25 cellular contexts compared by ENCODE assay signal in the genomic region with DNA sequence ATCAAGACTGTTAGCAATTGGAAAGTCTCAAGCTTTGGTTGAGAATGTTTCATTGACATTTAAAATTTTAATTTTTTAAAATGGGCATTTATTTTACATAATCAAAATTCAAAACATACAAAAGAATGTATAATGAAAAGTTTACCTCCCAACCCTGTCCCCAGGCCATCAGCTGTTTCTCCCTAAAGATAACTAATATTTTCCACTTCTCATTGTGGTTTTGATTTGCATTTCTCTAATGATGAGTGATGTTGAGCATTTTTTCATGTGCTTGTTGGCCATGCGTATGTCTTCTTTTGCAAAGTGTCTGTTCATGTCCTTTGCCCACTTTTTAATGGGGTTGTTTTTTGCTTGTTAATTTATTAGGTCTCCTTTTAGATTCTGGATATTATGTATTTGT.
"Had no signal": no experiment of that assay in that cellular context is flagged by ENCODE, and none has a peak within 500 bp of the region (broad histone marks: within the 10 kb centered on the region; RNA-seq: fewer than 3 reads in every experiment).

No MANE protein-coding gene starts in this region.

- H3K36me3 ChIP-seq: gastrocnemius medialis, right lobe of liver, suprapubic skin, transverse colon, upper lobe of right lung, uterus had no signal

- H3K27me3 ChIP-seq: gastrocnemius medialis, hepatocyte, right lobe of liver, suprapubic skin, transverse colon, upper lobe of right lung, uterus had no signal

- H3K4me1 ChIP-seq: gastrocnemius medialis, parathyroid adenoma, right lobe of liver, suprapubic skin, upper lobe of right lung, uterus had no signal

- ATAC-seq: esophagus mucosa; gastrocnemius medialis; left lobe of liver; mucosa of descending colon; natural killer cell treated with Interleukin-12 subunit alpha and Interleukin-12 subunit beta and Interleukin-15 and Interleukin-18, amount 100 ng/mL, for 72 hours; right lobe of liver; stimulated activated naive CD8-positive, alpha-beta T cell treated with anti-CD3 and anti-CD28 coated beads, Interleukin-15, amount 100 ng/mL, for 72 hours; upper lobe of right lung had no signal

- H3K4me3 ChIP-seq: gastrocnemius medialis, hepatocyte, lung, mucosa of descending colon, right lobe of liver, suprapubic skin, transverse colon, upper lobe of right lung, uterus had no signal

- H3K9me3 ChIP-seq: gastrocnemius medialis, right lobe of liver, suprapubic skin, transverse colon, upper lobe of right lung, uterus had no signal

- H3K27ac ChIP-seq: epithelial cell of prostate, gastrocnemius medialis, hepatocyte, parathyroid adenoma, right lobe of liver, suprapubic skin, transverse colon, upper lobe of right lung, uterus had no signal

- DNase-seq: effector CD8-positive, alpha-beta T cell; endodermal cell; foreskin fibroblast; gastrocnemius medialis; head of caudate nucleus; kidney; mucosa of descending colon; naive B cell; right lobe of liver; small intestine; stimulated activated CD4-positive, alpha-beta T cell treated with anti-CD3 and anti-CD28 coated beads, Interleukin-15, amount 100 ng/mL, for 24 hours; stimulated activated CD4-positive, alpha-beta T cell treated with anti-CD3 and anti-CD28 coated beads, Interleukin-2, amount 100 ng/mL, for 48 hours; stimulated activated naive CD4-positive, alpha-beta T cell; stimulated activated naive CD8-positive, alpha-beta T cell treated with anti-CD3 and anti-CD28 coated beads, Interleukin-15, amount 100 ng/mL, for 72 hours; transverse colon; upper lobe of right lung; uterus had no signal
